Comparison of ENCODE assay signal across 8 cellular contexts in the genomic region with DNA sequence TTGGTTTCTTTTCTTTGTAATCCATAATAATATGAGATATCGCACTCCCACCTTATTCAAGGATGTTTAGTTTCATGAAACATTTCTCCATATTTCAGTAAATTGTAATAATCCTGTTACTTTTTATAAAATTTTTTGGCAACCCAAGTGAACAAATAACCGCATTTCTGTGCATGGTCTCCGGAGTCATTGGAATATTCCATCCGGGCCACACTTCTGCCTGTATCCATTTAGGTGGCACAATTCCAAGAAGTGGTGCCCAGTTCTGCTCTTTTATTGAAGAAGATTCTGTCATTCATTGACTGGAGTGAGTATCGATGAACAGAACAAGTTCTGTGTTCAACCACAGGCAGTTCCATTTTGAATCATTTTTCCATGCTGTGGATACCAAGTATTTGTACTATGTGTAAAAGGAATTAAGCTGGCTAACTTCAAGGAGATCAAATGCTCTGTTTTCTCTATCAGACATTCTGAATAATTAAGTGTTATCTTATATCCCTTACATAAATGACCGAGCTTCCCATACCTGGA. TPM values are rescaled to one million over a fixed set of nuclear protein-coding genes. Genes with fewer than 3 reads are reported as not detected.
DNase-seq lines count a peak whose midpoint lies in the region; ATAC-seq and TF ChIP-seq lines count a peak whose summit lies in the region.

No MANE protein-coding gene starts in this region.

- TF ChIP-seq POLR2A in uterus (IDR thresholded peaks at IDR 0.05) = no peak

- H3K4me1 ChIP-seq in GM23248 (ENCODE audit: insufficient read depth) (peaks cover 21% of the 10 kb centered on the region), uterus (no peaks in the 10 kb centered on the region)

- H3K9me3 Mint-ChIP-seq in activated naive CD8-positive, alpha-beta T cell treated with anti-CD3 and anti-CD28 coated beads for 36 hours = no peaks in the 10 kb centered on the region

- peak overlapping the region; percentile 65 for H3K27ac Mint-ChIP-seq in activated naive CD8-positive, alpha-beta T cell treated with anti-CD3 and anti-CD28 coated beads for 36 hours

- H3K4me1 Mint-ChIP-seq in activated naive CD8-positive, alpha-beta T cell treated with anti-CD3 and anti-CD28 coated beads for 36 hours = peaks cover 27% of the 10 kb centered on the region

- in situ Hi-C loops in GM23248 (cut with MboI) = no loop called here

- peak overlapping the region; percentile 66 for H3K9ac ChIP-seq in GM23248

- no peak overlapping the region for H3K4me3 Mint-ChIP-seq in activated naive CD8-positive, alpha-beta T cell treated with anti-CD3 and anti-CD28 coated beads for 36 hours

- no peak for ATAC-seq in GM21526 (IDR thresholded peaks at IDR 0.05; ENCODE audit: low FRiP score, unreplicated experiment)

- 12 to 13% methylated on average over 6 of the region's 6 CpGs for WGBS in GM23248 (ENCODE audit: low coverage in 1 of 2, low lambda C conversion rate in 2 of 2, missing lambda C conversion rate in 2 of 2), 2 experiments

- H3K4me3 ChIP-seq in GM23248 (peak overlapping the region; percentile 67), uterus (no peak overlapping the region)

- H3K27me3 Mint-ChIP-seq in activated naive CD8-positive, alpha-beta T cell treated with anti-CD3 and anti-CD28 coated beads for 36 hours = peaks cover 5% of the 10 kb centered on the region

- TF ChIP-seq CTCF in uterus (IDR thresholded peaks at IDR 0.05) = no peak

- H3K9me2 ChIP-seq in GM23248 (ENCODE audit: insufficient read depth) = no peaks in the 10 kb centered on the region

- no peaks in the 10 kb centered on the region for H3K36me3 Mint-ChIP-seq in activated naive CD8-positive, alpha-beta T cell treated with anti-CD3 and anti-CD28 coated beads for 36 hours

- no peaks in the 10 kb centered on the region for H4K20me1 ChIP-seq in GM23248 (ENCODE audit: insufficient read depth)

- no peaks in the 10 kb centered on the region for H3K27me3 ChIP-seq in GM23248 (replicated peaks; ENCODE audit: insufficient read depth)
- no peaks in the 10 kb centered on the region for H3K27me3 ChIP-seq in uterus

- peaks cover 14% of the 10 kb centered on the region for H3F3A ChIP-seq in GM23248 (ENCODE audit: insufficient read depth)

- intact Hi-C loops in uterus (cut with DNase I; ENCODE audit: low total_unique reads) = no loop called here

- no peaks in the 10 kb centered on the region for H3K79me2 ChIP-seq in GM23248 (ENCODE audit: insufficient read depth)

- DNase-seq in AG08395 (ENCODE audit: low spot score) (peak; percentile 18), GM23248 (peak; percentile 45), myocyte (ENCODE audit: low read depth) (peak; percentile 54), NCI-H2171 (lab: John Stamatoyannopoulos, UW) (no peak), uterus (no peak), cortex of kidney (lab: John Stamatoyannopoulos, UW) (no peak)
- no peak for DNase-seq in activated naive CD8-positive, alpha-beta T cell treated with anti-CD3 and anti-CD28 coated beads for 36 hours

- H2AFZ ChIP-seq in GM23248 = peak overlapping the region; percentile 93

- H3K36me3 ChIP-seq in GM23248 (ENCODE audit: low read depth) = no peaks in the 10 kb centered on the region
- H3K36me3 ChIP-seq in uterus = no peaks in the 10 kb centered on the region

- H3K27ac ChIP-seq in GM23248 (peak overlapping the region; percentile 24; the same call in 1 of the 2 replicates), uterus (no peak overlapping the region)

- peak overlapping the region; percentile 88 for H3K4me2 ChIP-seq in GM23248 (ENCODE audit: unreplicated experiment)

- no peaks in the 10 kb centered on the region for H3K9me3 ChIP-seq in GM23248 (ENCODE audit: low read depth)
- H3K9me3 ChIP-seq in uterus = no peaks in the 10 kb centered on the region

RNA-seq across cellular contexts. Expression of a gene that starts 26.6 kb away (rescaled TPM):
- total RNA-seq in GM23248 (2014; rRNA removed; shearing (Covaris generic)) = not detected in 2 replicates
- not detected in 2 replicates for polyA plus RNA-seq in GM23248 (2016; fragmentation: Nextera tagmentation; extraction: Ambion mirVana)
- total RNA-seq in activated naive CD8-positive, alpha-beta T cell treated with anti-CD3 and anti-CD28 coated beads for 36 hours = 100 to 1,000 TPM in 1 of 2 experiments, 10 to 100 TPM in 1; 99.2 to 101 TPM
- total RNA-seq in myocyte = not detected in 2 replicates
- polyA plus RNA-seq in myocyte (2012) = 0.04 TPM
- total RNA-seq in uterus = under 1 TPM in 3 of 4 donors, not detected in 1; 0.14 to 0.59 (median 0.26) TPM

RNA-seq across cellular contexts. Expression of a gene that starts 42.4 kb away (rescaled TPM):
- total RNA-seq in GM23248 (2014; rRNA removed; shearing (Covaris generic)) = not detected in 2 replicates
- polyA plus RNA-seq in GM23248 (2016; fragmentation: Nextera tagmentation; extraction: Ambion mirVana) = not detected in 2 replicates
- total RNA-seq in activated naive CD8-positive, alpha-beta T cell treated with anti-CD3 and anti-CD28 coated beads for 36 hours = 10 to 100 TPM; 45.6 to 50.9 TPM
- total RNA-seq in myocyte (not detected in 2 replicates), uterus (under 1 TPM in 1 of 4 donors, not detected in 3; 0.14 TPM)
- polyA plus RNA-seq in myocyte (2012) = 1.5 TPM

Comparison
In these comparisons a context has a peak if more than half of its experiments do, and no peak if none do; other contexts are left out.
1. DNase-seq: peak in AG08395 (single experiment), GM23248 (single experiment) and myocyte (single experiment); none in activated naive CD8-positive, alpha-beta T cell treated with anti-CD3 and anti-CD28 coated beads for 36 hours (single experiment), NCI-H2171 (single experiment), uterus (0 of 2) and cortex of kidney (single experiment).
2. RNA of a gene that starts 26.6 kb away (total RNA-seq): 99.2 to 101 TPM in activated naive CD8-positive, alpha-beta T cell treated with anti-CD3 and anti-CD28 coated beads for 36 hours; 0.14 to 0.59 TPM in uterus, not detected in myocyte and not detected in GM23248; every median in the first group is over 10 times any median in the second.
3. RNA of a gene that starts 42.4 kb away (total RNA-seq): 45.6 to 50.9 TPM in activated naive CD8-positive, alpha-beta T cell treated with anti-CD3 and anti-CD28 coated beads for 36 hours; 0.14 TPM in uterus, not detected in GM23248 and not detected in myocyte; every median in the first group is over 10 times any median in the second.